14 cellular contexts compared by ENCODE assay signal in genomic region chr3:52526151-52526561, GRCh38. TPM values are rescaled to one million over a fixed set of nuclear protein-coding genes. Genes with fewer than 3 reads are reported as not detected.
DNase-seq lines count a peak whose midpoint lies in the region; ATAC-seq, FAIRE-seq and TF ChIP-seq lines count a peak whose summit lies in the region.
"Had no signal": no experiment of that assay in that cellular context is flagged by ENCODE, and none has a peak within 500 bp of the region (broad histone marks: within the 10 kb centered on the region; RNA-seq: fewer than 3 reads in every experiment).

No MANE protein-coding gene starts in this region.

- CTCF ChIA-PET in activated CD4-positive, alpha-beta memory T cell treated with anti-CD3 and anti-CD28 coated beads for 36 hours (lab: Charles Lee) = no interaction called here

- H3K4me1 ChIP-seq in right atrium auricular region (peaks cover 0 to 67% of the 10 kb centered on the region in 2 donors), psoas muscle (peaks cover 6% of the 10 kb centered on the region)

- no peaks in the 10 kb centered on the region for H3K9me3 Mint-ChIP-seq in activated CD4-positive, alpha-beta memory T cell treated with anti-CD3 and anti-CD28 coated beads for 36 hours
- H3K9me3 Mint-ChIP-seq: HFFc6, IgD-negative memory B cell had no signal

- DNase-seq in GM12892 (ENCODE audit: insufficient read length) (peak; percentile 13), bronchial epithelial cell (ENCODE audit: low read depth) (peak; percentile 95), right atrium auricular region (ENCODE audit: low spot score) (no peak), psoas muscle (peak in 1 of 2 donors; percentile 26), activated gamma-delta T cell (lab: John Stamatoyannopoulos, UW) (no peak), CD1c-positive myeloid dendritic cell (ENCODE audit: extremely low spot score) (no peak)
- no peak for DNase-seq in activated CD4-positive, alpha-beta memory T cell treated with anti-CD3 and anti-CD28 coated beads for 36 hours
- DNase-seq in stimulated activated CD8-positive, alpha-beta memory T cell treated with anti-CD3 and anti-CD28 coated beads, Interleukin-4, amount 100 ng/mL, for 48 hours = no peak
- DNase-seq: HFFc6, NCI-H1417 treated with DMSO at 0.1 percent for 48 hours, NCI-H526 had no signal

- H3K9me3 ChIP-seq in right atrium auricular region (no peaks in the 10 kb centered on the region), psoas muscle (no peaks in the 10 kb centered on the region)
- H3K9me3 ChIP-seq: BLaER1, neutrophil had no signal

- TF ChIP-seq CTCF in bronchial epithelial cell (IDR thresholded peaks at IDR 0.05; ENCODE audit: insufficient read depth, low read length, severe bottlenecking) (no peak), right atrium auricular region (IDR thresholded peaks at IDR 0.05) (no peak), psoas muscle (IDR thresholded peaks at IDR 0.05) (no peak)

- POLR2A ChIA-PET in activated CD4-positive, alpha-beta memory T cell treated with anti-CD3 and anti-CD28 coated beads for 36 hours (lab: Charles Lee) = no interaction called here

- ATAC-seq in psoas muscle = no peak

- FAIRE-seq in GM12892 (lab: Jason Lieb, UNC) = no peak
- FAIRE-seq in bronchial epithelial cell (lab: Jason Lieb, UNC) = peak; percentile 73

- H3K27me3 ChIP-seq in bronchial epithelial cell (ENCODE audit: control insufficient read depth, insufficient read depth, low read length) = no peaks in the 10 kb centered on the region
- no peaks in the 10 kb centered on the region for H3K27me3 ChIP-seq in right atrium auricular region
- H3K27me3 ChIP-seq in psoas muscle (ENCODE audit: insufficient read depth in 3 of 3, low read length in 2 of 3) = no peaks in the 10 kb centered on the region
- H3K27me3 ChIP-seq: BLaER1 had no signal

- no peak for TF ChIP-seq POLR2A in GM12892 (IDR thresholded peaks at IDR 0.05; ENCODE audit: low read depth, low read length)

- peaks cover 23% of the 10 kb centered on the region for H3K36me3 ChIP-seq in bronchial epithelial cell (ENCODE audit: control insufficient read depth, insufficient read depth, low read length)
- H3K36me3 ChIP-seq in right atrium auricular region = peaks cover 45% of the 10 kb centered on the region
- H3K36me3 ChIP-seq in psoas muscle (ENCODE audit: insufficient read depth in 1 of 2, low read depth in 1 of 2) = peaks cover 0 to 5% of the 10 kb centered on the region in 2 donors
- H3K36me3 ChIP-seq: neutrophil had no signal

- WGBS in psoas muscle, 3 donors = 93 to 99% (median 94%) methylated on average over 5 of the region's 5 CpGs

- H3K4me3 Mint-ChIP-seq in activated CD4-positive, alpha-beta memory T cell treated with anti-CD3 and anti-CD28 coated beads for 36 hours = no peak overlapping the region
- H3K4me3 Mint-ChIP-seq: HFFc6, IgD-negative memory B cell had no signal

- no peak overlapping the region for H3K27ac Mint-ChIP-seq in activated CD4-positive, alpha-beta memory T cell treated with anti-CD3 and anti-CD28 coated beads for 36 hours

- intact Hi-C loops in psoas muscle (cut with DNase I) = loop anchor here in 1 of 2 donors (1.0 kb wide), 1 partner anchor 10 kb away; no protein-coding TSS in a partner anchor
- intact Hi-C loops in activated CD4-positive, alpha-beta memory T cell treated with anti-CD3 and anti-CD28 coated beads for 36 hours (cut with micrococcal nuclease) = no loop called here

- H3K27ac ChIP-seq in right atrium auricular region = peak overlapping the region; percentile 74 to 83
- peak overlapping the region; percentile 9 for H3K27ac ChIP-seq in psoas muscle
- H3K27ac ChIP-seq: BLaER1, neutrophil had no signal

- no peaks in the 10 kb centered on the region for H3K4me1 Mint-ChIP-seq in activated CD4-positive, alpha-beta memory T cell treated with anti-CD3 and anti-CD28 coated beads for 36 hours (ENCODE audit: low read depth)
- H3K4me1 Mint-ChIP-seq: IgD-negative memory B cell had no signal

- no peak overlapping the region for H3K4me3 ChIP-seq in bronchial epithelial cell (ENCODE audit: low read depth, low read length)
- H3K4me3 ChIP-seq in right atrium auricular region = no peak overlapping the region
- no peak overlapping the region for H3K4me3 ChIP-seq in psoas muscle
- H3K4me3 ChIP-seq: BLaER1 had no signal

- H3K36me3 Mint-ChIP-seq in activated CD4-positive, alpha-beta memory T cell treated with anti-CD3 and anti-CD28 coated beads for 36 hours = peaks cover 7% of the 10 kb centered on the region

- no peaks in the 10 kb centered on the region for H3K27me3 Mint-ChIP-seq in activated CD4-positive, alpha-beta memory T cell treated with anti-CD3 and anti-CD28 coated beads for 36 hours
- H3K27me3 Mint-ChIP-seq: IgD-negative memory B cell had no signal

RNA-seq across cellular contexts. Expression of gene NT5DC2, which starts 7.5 kb away (rescaled TPM):
- polyA plus RNA-seq in GM12892 (2012; ENCODE audit: missing spikeins) = 54.2 TPM
- total RNA-seq in bronchial epithelial cell (29.7 and 35.5 TPM in 2 replicates), right atrium auricular region (100 to 1,000 TPM in 1 of 2 donors, 10 to 100 TPM in 1; 94.0 to 146 TPM), psoas muscle (10 to 100 TPM in 2 of 4 donors, 1 to 10 TPM in 2; 6.8 to 13.7 (median 10.4) TPM)
- 10 to 100 TPM in 2 of 3 donors, 1 to 10 TPM in 1; 8.8 to 10.5 (median 10.3) TPM for polyA plus RNA-seq in psoas muscle
- 10 to 100 TPM; 46.9 to 49.5 TPM for total RNA-seq in activated CD4-positive, alpha-beta memory T cell treated with anti-CD3 and anti-CD28 coated beads for 36 hours

RNA-seq across cellular contexts. Expression of gene UQCC5, which starts 10.2 kb away (rescaled TPM):
- 10.9 TPM for polyA plus RNA-seq in GM12892 (2012; ENCODE audit: missing spikeins)
- total RNA-seq in bronchial epithelial cell = 0.79 and 5.6 TPM in 2 replicates
- total RNA-seq in right atrium auricular region = 1 to 10 TPM; 1.2 to 3.1 TPM
- total RNA-seq in psoas muscle = 10 to 100 TPM; 29.5 to 32.7 (median 31.0) TPM
- polyA plus RNA-seq in psoas muscle = 10 to 100 TPM; 34.4 to 95.4 (median 67.9) TPM
- total RNA-seq in activated CD4-positive, alpha-beta memory T cell treated with anti-CD3 and anti-CD28 coated beads for 36 hours = 10 to 100 TPM; 12.9 to 13.3 TPM

RNA-seq across cellular contexts. Expression of gene STAB1, which starts 31.0 kb away (rescaled TPM):
- polyA plus RNA-seq in GM12892 (2012; ENCODE audit: missing spikeins) = not detected
- total RNA-seq in bronchial epithelial cell (under 0.01 and 0.13 TPM in 2 replicates), right atrium auricular region (10 to 100 TPM; 46.5 to 62.6 TPM), psoas muscle (10 to 100 TPM; 29.0 to 47.5 (median 41.9) TPM)
- 10 to 100 TPM; 15.9 to 27.4 (median 22.5) TPM for polyA plus RNA-seq in psoas muscle
- under 1 TPM in 1 of 2 experiments, not detected in 1; 0.14 TPM for total RNA-seq in activated CD4-positive, alpha-beta memory T cell treated with anti-CD3 and anti-CD28 coated beads for 36 hours
- total RNA-seq: HFFc6 had no signal
- polyA plus RNA-seq: IgD-negative memory B cell had no signal

Comparison
In these comparisons a context has a peak if more than half of its experiments do, and no peak if none do; other contexts are left out.
1. DNase-seq: peak in GM12892 (single experiment) and bronchial epithelial cell (single experiment); none in right atrium auricular region (single experiment), activated CD4-positive, alpha-beta memory T cell treated with anti-CD3 and anti-CD28 coated beads for 36 hours (single experiment), activated gamma-delta T cell (single experiment), stimulated activated CD8-positive, alpha-beta memory T cell treated with anti-CD3 and anti-CD28 coated beads, Interleukin-4, amount 100 ng/mL, for 48 hours (single experiment) and CD1c-positive myeloid dendritic cell (single experiment).
2. RNA of gene STAB1, which starts 31.0 kb away (total RNA-seq): 46.5 to 62.6 TPM in right atrium auricular region and 29.0 to 47.5 TPM in psoas muscle; 0.14 TPM in activated CD4-positive, alpha-beta memory T cell treated with anti-CD3 and anti-CD28 coated beads for 36 hours and under 0.01 to 0.13 TPM in bronchial epithelial cell; every median in the first group is over 10 times any median in the second.